19 cellular contexts compared by ENCODE assay signal in the genomic region with DNA sequence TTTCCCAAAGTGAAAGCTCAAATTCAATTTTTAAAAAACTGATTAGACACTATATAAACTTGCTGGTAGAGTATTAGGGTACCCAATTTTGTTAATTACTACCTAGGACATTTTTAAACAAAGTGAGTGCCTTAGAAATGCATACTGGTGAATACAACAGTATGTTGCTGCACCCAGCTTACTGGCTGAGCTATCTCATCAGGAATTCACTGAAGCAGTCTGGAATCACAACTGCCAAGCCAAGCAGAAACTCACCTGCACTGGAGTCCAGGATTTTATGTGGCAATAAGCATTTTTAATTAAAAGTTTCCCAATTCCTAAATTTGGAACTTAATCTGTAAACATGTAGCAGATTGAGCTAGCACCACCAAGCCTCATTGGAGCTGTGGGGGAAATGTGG.
A peak's percentile ranks its signal among the peaks of the same experiment; 100 is the strongest.
DNase-seq lines count a peak whose midpoint lies in the region; ATAC-seq and TF ChIP-seq lines count a peak whose summit lies in the region.
"Had no signal": no experiment of that assay in that cellular context is flagged by ENCODE, and none has a peak within 500 bp of the region (broad histone marks: within the 10 kb centered on the region; RNA-seq: fewer than 3 reads in every experiment).

No MANE protein-coding gene starts in this region.

- no peak overlapping the region for H3K27ac Mint-ChIP-seq in WTC11
- H3K27ac Mint-ChIP-seq: CD8-positive, alpha-beta T cell had no signal

- no peaks in the 10 kb centered on the region for H4K20me1 ChIP-seq in smooth muscle cell (ENCODE audit: low read depth)
- H4K20me1 ChIP-seq: BLaER1 treated with 17β-estradiol and CSF1 and Interleukin-3, amounts not matched to agents 10 nM and 100 nM had no signal

- H3K4me2 ChIP-seq in smooth muscle cell = peak overlapping the region; percentile 37
- H3K4me2 ChIP-seq: A549; BLaER1 treated with 17β-estradiol and CSF1 and Interleukin-3, amounts not matched to agents 10 nM and 100 nM; PC-9 had no signal

- no peaks in the 10 kb centered on the region for H3K36me3 Mint-ChIP-seq in WTC11
- H3K36me3 Mint-ChIP-seq: CD8-positive, alpha-beta T cell had no signal

- no peak overlapping the region for H3K4me3 ChIP-seq in smooth muscle cell
- H3K4me3 ChIP-seq in ascending aorta = no peak overlapping the region
- H3K4me3 ChIP-seq: A549; BLaER1 treated with 17β-estradiol and CSF1 and Interleukin-3, amounts not matched to agents 10 nM and 100 nM; GM12878; K562; PC-9 had no signal

- H3K9me3 Mint-ChIP-seq in WTC11 = no peaks in the 10 kb centered on the region
- H3K9me3 Mint-ChIP-seq: CD8-positive, alpha-beta T cell had no signal

- ATAC-seq in WTC11 (peak; percentile 28; the same call in 1 of the 2 replicates), foreskin keratinocyte (peak; percentile 51), GM21529 (IDR thresholded peaks at IDR 0.05; ENCODE audit: unreplicated experiment) (no peak)
- ATAC-seq: A549; CD8-positive, alpha-beta T cell; GM12878; K562 had no signal

- no peaks in the 10 kb centered on the region for H3F3A ChIP-seq in smooth muscle cell (ENCODE audit: low read depth)

- H3K36me3 ChIP-seq in smooth muscle cell (ENCODE audit: low read depth) (no peaks in the 10 kb centered on the region), ascending aorta (no peaks in the 10 kb centered on the region)
- H3K36me3 ChIP-seq: BLaER1 treated with 17β-estradiol and CSF1 and Interleukin-3, amounts not matched to agents 10 nM and 100 nM had no signal

- H3K4me1 ChIP-seq in foreskin keratinocyte (peaks cover 28% of the 10 kb centered on the region), smooth muscle cell (ENCODE audit: low read depth) (no peaks in the 10 kb centered on the region), ascending aorta (no peaks in the 10 kb centered on the region)
- H3K4me1 ChIP-seq: A549; BLaER1 treated with 17β-estradiol and CSF1 and Interleukin-3, amounts not matched to agents 10 nM and 100 nM had no signal

- H3K4me1 Mint-ChIP-seq in WTC11 = peaks cover 15% of the 10 kb centered on the region

- H3K27me3 ChIP-seq in foreskin keratinocyte = no peaks in the 10 kb centered on the region
- H3K27me3 ChIP-seq in smooth muscle cell (ENCODE audit: low read depth) = no peaks in the 10 kb centered on the region
- H3K27me3 ChIP-seq in ascending aorta = no peaks in the 10 kb centered on the region
- H3K27me3 ChIP-seq: BLaER1 treated with 17β-estradiol and CSF1 and Interleukin-3, amounts not matched to agents 10 nM and 100 nM had no signal

- H3K27ac ChIP-seq in foreskin keratinocyte = no peak overlapping the region
- peak overlapping the region; percentile 68 for H3K27ac ChIP-seq in smooth muscle cell (ENCODE audit: low read depth)
- no peak overlapping the region for H3K27ac ChIP-seq in ascending aorta
- H3K27ac ChIP-seq: A549; BLaER1 treated with 17β-estradiol and CSF1 and Interleukin-3, amounts not matched to agents 10 nM and 100 nM; PC-9; RWPE1 had no signal

- POLR2A ChIA-PET in WTC11 (lab: Charles Lee) = no interaction called here

- no peaks in the 10 kb centered on the region for H3K27me3 Mint-ChIP-seq in WTC11 (ENCODE audit: low read depth)

- CTCF ChIA-PET in WTC11 (lab: Charles Lee) = interaction anchor here (1.0 to 2.2 kb wide), 4 partner anchors 55 to 135 kb away, joined by 4 to 20 read pairs (median 5); no protein-coding TSS in a partner anchor

- no peak overlapping the region for H2AFZ ChIP-seq in smooth muscle cell (ENCODE audit: low read depth)
- H2AFZ ChIP-seq: PC-9 had no signal

- H3K9ac ChIP-seq in smooth muscle cell (ENCODE audit: low read depth) = no peak overlapping the region
- H3K9ac ChIP-seq: BLaER1 treated with 17β-estradiol and CSF1 and Interleukin-3, amounts not matched to agents 10 nM and 100 nM had no signal

- H3K9me3 ChIP-seq in smooth muscle cell (replicated peaks; ENCODE audit: low read depth) (no peaks in the 10 kb centered on the region), ascending aorta (no peaks in the 10 kb centered on the region)
- H3K9me3 ChIP-seq: A549; BLaER1 treated with 17β-estradiol and CSF1 and Interleukin-3, amounts not matched to agents 10 nM and 100 nM had no signal

- H3K4me3 Mint-ChIP-seq in WTC11 = no peak overlapping the region
- H3K4me3 Mint-ChIP-seq: CD8-positive, alpha-beta T cell had no signal

- peak; percentile 2 for DNase-seq in Ammon's horn (ENCODE audit: low spot score)
- no peak for DNase-seq in WTC11 (ENCODE audit: low spot score)
- DNase-seq in foreskin keratinocyte = peak in 1 of 2 donors; percentile 33
- DNase-seq in smooth muscle cell (lab: John Stamatoyannopoulos, UW; ENCODE audit: unreplicated experiment) = no peak
- no peak for DNase-seq in activated gamma-delta T cell (lab: John Stamatoyannopoulos, UW)
- no peak for DNase-seq in ascending aorta (ENCODE audit: low spot score in 2 of 2)
- DNase-seq: CD8-positive, alpha-beta T cell; DMS53; EL; NCI-H1105; NCI-H2081; NCI-H446 treated with DMSO at 0.1 percent for 48 hours; PC-9 had no signal

- no peaks in the 10 kb centered on the region for H3K79me2 ChIP-seq in smooth muscle cell (ENCODE audit: low read depth)

- TF ChIP-seq CTCF in WTC11 (IDR thresholded peaks at IDR 0.05) (no peak), foreskin keratinocyte (conservative IDR thresholded peaks at IDR 0.05) (no peak), smooth muscle cell (IDR thresholded peaks at IDR 0.05; ENCODE audit: borderline replicate concordance, insufficient read depth, poor library complexity, severe bottlenecking) (no peak), ascending aorta (IDR thresholded peaks at IDR 0.05) (no peak)

- intact Hi-C loops in ascending aorta (cut with DNase I) = no loop called here

TF ChIP-seq in WTC11, 78 proteins besides CTCF, POLR2A, EP300 and RAD21 (continues in another document):
- TF ChIP-seq, protein P1, sequence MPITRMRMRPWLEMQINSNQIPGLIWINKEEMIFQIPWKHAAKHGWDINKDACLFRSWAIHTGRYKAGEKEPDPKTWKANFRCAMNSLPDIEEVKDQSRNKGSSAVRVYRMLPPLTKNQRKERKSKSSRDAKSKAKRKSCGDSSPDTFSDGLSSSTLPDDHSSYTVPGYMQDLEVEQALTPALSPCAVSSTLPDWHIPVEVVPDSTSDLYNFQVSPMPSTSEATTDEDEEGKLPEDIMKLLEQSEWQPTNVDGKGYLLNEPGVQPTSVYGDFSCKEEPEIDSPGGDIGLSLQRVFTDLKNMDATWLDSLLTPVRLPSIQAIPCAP (CRISPR knock-in tag; IDR thresholded peaks at IDR 0.05) = no peak
- TF ChIP-seq SMAD3 (CRISPR knock-in tag; IDR thresholded peaks at IDR 0.05; ENCODE audit: borderline replicate concordance) = no peak
- no peak for TF ChIP-seq TP53 (CRISPR knock-in tag; IDR thresholded peaks at IDR 0.05)
- no peak for TF ChIP-seq IRF2 (CRISPR knock-in tag; IDR thresholded peaks at IDR 0.05; ENCODE audit: borderline replicate concordance, low read depth)
- no peak for TF ChIP-seq ATF1 (CRISPR knock-in tag; IDR thresholded peaks at IDR 0.05)
- TF ChIP-seq ZNF671 (CRISPR knock-in tag; IDR thresholded peaks at IDR 0.05) = no peak
- TF ChIP-seq GRHL2 (CRISPR knock-in tag; IDR thresholded peaks at IDR 0.05; ENCODE audit: insufficient replicate concordance, severe bottlenecking) = no peak
- TF ChIP-seq, protein P2, sequence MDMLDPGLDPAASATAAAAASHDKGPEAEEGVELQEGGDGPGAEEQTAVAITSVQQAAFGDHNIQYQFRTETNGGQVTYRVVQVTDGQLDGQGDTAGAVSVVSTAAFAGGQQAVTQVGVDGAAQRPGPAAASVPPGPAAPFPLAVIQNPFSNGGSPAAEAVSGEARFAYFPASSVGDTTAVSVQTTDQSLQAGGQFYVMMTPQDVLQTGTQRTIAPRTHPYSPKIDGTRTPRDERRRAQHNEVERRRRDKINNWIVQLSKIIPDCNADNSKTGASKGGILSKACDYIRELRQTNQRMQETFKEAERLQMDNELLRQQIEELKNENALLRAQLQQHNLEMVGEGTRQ (CRISPR knock-in tag; IDR thresholded peaks at IDR 0.05) = no peak
- TF ChIP-seq ZBTB21 (CRISPR knock-in tag; IDR thresholded peaks at IDR 0.05; ENCODE audit: borderline replicate concordance) = no peak
- TF ChIP-seq, protein P3, sequence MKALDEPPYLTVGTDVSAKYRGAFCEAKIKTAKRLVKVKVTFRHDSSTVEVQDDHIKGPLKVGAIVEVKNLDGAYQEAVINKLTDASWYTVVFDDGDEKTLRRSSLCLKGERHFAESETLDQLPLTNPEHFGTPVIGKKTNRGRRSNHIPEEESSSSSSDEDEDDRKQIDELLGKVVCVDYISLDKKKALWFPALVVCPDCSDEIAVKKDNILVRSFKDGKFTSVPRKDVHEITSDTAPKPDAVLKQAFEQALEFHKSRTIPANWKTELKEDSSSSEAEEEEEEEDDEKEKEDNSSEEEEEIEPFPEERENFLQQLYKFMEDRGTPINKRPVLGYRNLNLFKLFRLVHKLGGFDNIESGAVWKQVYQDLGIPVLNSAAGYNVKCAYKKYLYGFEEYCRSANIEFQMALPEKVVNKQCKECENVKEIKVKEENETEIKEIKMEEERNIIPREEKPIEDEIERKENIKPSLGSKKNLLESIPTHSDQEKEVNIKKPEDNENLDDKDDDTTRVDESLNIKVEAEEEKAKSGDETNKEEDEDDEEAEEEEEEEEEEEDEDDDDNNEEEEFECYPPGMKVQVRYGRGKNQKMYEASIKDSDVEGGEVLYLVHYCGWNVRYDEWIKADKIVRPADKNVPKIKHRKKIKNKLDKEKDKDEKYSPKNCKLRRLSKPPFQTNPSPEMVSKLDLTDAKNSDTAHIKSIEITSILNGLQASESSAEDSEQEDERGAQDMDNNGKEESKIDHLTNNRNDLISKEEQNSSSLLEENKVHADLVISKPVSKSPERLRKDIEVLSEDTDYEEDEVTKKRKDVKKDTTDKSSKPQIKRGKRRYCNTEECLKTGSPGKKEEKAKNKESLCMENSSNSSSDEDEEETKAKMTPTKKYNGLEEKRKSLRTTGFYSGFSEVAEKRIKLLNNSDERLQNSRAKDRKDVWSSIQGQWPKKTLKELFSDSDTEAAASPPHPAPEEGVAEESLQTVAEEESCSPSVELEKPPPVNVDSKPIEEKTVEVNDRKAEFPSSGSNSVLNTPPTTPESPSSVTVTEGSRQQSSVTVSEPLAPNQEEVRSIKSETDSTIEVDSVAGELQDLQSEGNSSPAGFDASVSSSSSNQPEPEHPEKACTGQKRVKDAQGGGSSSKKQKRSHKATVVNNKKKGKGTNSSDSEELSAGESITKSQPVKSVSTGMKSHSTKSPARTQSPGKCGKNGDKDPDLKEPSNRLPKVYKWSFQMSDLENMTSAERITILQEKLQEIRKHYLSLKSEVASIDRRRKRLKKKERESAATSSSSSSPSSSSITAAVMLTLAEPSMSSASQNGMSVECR (CRISPR knock-in tag; IDR thresholded peaks at IDR 0.05; ENCODE audit: borderline replicate concordance) = no peak
- TF ChIP-seq NFYB (CRISPR knock-in tag; conservative IDR thresholded peaks at IDR 0.05; ENCODE audit: low read depth) = no peak
